Comparison of ENCODE assay signal across 8 cellular contexts in genomic region chr2:127525692-127526141, GRCh38. TPM values are rescaled to one million over a fixed set of nuclear protein-coding genes. Genes with fewer than 3 reads are reported as not detected.
A peak's percentile ranks its signal among the peaks of the same experiment; 100 is the strongest.
DNase-seq lines count a peak whose midpoint lies in the region; ATAC-seq and TF ChIP-seq lines count a peak whose summit lies in the region.

No MANE protein-coding gene starts in this region.

- H3K4me1 Mint-ChIP-seq in WTC11 = peaks cover 22% of the 10 kb centered on the region

- H3K4me3 ChIP-seq in ovary = peak overlapping the region; percentile 100

- CTCF ChIA-PET in WTC11 (lab: Charles Lee) = interaction anchor here (1.2 to 1.6 kb wide), 4 partner anchors 46 to 170 kb away, joined by 5 to 16 read pairs (median 6); no protein-coding TSS in a partner anchor

- H3K9me3 ChIP-seq in ovary = no peaks in the 10 kb centered on the region

- WGBS in ovary, 3 donors = 0% methylated on average over 20 of the region's 20 CpGs

- intact Hi-C loops in ovary (cut with DNase I) = loop anchor here in 1 of 4 donors (10.0 kb wide), 1 partner anchor 319 kb away; no protein-coding TSS in a partner anchor

- peaks cover 7% of the 10 kb centered on the region; the same call in 1 of the 2 replicates for H3K27me3 Mint-ChIP-seq in WTC11 (ENCODE audit: low read depth)

- peak overlapping the region; percentile 99 for H3K27ac Mint-ChIP-seq in WTC11

- peaks cover 4% of the 10 kb centered on the region for H3K4me1 ChIP-seq in ovary (ENCODE audit: insufficient read depth)

- DNase-seq in Daoy (ENCODE audit: low read depth) (peak; percentile 41), WTC11 (ENCODE audit: low spot score) (no peak), fibroblast of peridontal ligament (ENCODE audit: extremely low read depth) (peak; percentile 70), ovary (no peak)

- POLR2A ChIA-PET in WTC11 (lab: Charles Lee) = interaction anchor here (0.6 to 2.0 kb wide), 6 partner anchors 11 to 583 kb away, joined by 3 to 10 read pairs (median 4); no protein-coding TSS in a partner anchor

- ATAC-seq in HG03457 (IDR thresholded peaks at IDR 0.05; ENCODE audit: unreplicated experiment) (peak; percentile 4), WTC11 (no peak), HG03196 (IDR thresholded peaks at IDR 0.05; ENCODE audit: unreplicated experiment) (no peak), GM18909 (IDR thresholded peaks at IDR 0.05; ENCODE audit: poor library complexity, unreplicated experiment) (no peak), GM19395 (IDR thresholded peaks at IDR 0.05; ENCODE audit: unreplicated experiment) (no peak)

- peak overlapping the region; percentile 98 for H3K4me3 Mint-ChIP-seq in WTC11

- peak overlapping the region; percentile 45 to 91 for H3K27ac ChIP-seq in ovary

- no peaks in the 10 kb centered on the region for H3K36me3 ChIP-seq in ovary

- peaks cover 15% of the 10 kb centered on the region for H3K9me3 Mint-ChIP-seq in WTC11

- H3K27me3 ChIP-seq in ovary = no peaks in the 10 kb centered on the region

- TF ChIP-seq EP300 in ovary (IDR thresholded peaks at IDR 0.05) = no peak

- no peak for TF ChIP-seq POLR2A in ovary (IDR thresholded peaks at IDR 0.05)

- TF ChIP-seq CTCF in WTC11 (IDR thresholded peaks at IDR 0.05) (no peak), ovary (IDR thresholded peaks at IDR 0.05) (no peak)

- peaks cover 20% of the 10 kb centered on the region for H3K36me3 Mint-ChIP-seq in WTC11

TF ChIP-seq in WTC11, 78 proteins besides CTCF, POLR2A, EP300 and RAD21:
- TF ChIP-seq ZBTB43 (CRISPR knock-in tag; IDR thresholded peaks at IDR 0.05) (0 out of 2 replicates have a peak, but pooled peaks have one; percentile 60), FOXP1 (CRISPR knock-in tag; IDR thresholded peaks at IDR 0.05; ENCODE audit: borderline replicate concordance) (no peak), E2F5 (CRISPR knock-in tag; IDR thresholded peaks at IDR 0.05) (no peak), NR3C1 (CRISPR knock-in tag; conservative IDR thresholded peaks at IDR 0.05; ENCODE audit: low read depth) (no peak), ZMAT4 (CRISPR knock-in tag; IDR thresholded peaks at IDR 0.05) (no peak)

RNA-seq across cellular contexts. Expression of gene IWS1, which starts 0.6 kb away (rescaled TPM):
- 54.6 and 98.3 TPM in 2 replicates for total RNA-seq in Daoy (2014; rRNA removed; shearing (Covaris generic))
- total RNA-seq in WTC11 (2021) (69.2 to 70.5 TPM (median 69.3 TPM) in 3 replicates), ovary (10 to 100 TPM; 13.9 to 29.0 (median 25.8) TPM)
- 10 to 100 TPM; 15.8 to 28.1 TPM for polyA plus RNA-seq in ovary

RNA-seq across cellular contexts. Expression of gene MYO7B, which starts 9.8 kb away (rescaled TPM):
- 0.27 and 0.91 TPM in 2 replicates for total RNA-seq in Daoy (2014; rRNA removed; shearing (Covaris generic))
- 0.02 TPM in 1 of 3 replicates, not detected in the others for total RNA-seq in WTC11 (2021)
- total RNA-seq in ovary = under 1 TPM in 4 of 7 donors, not detected in 3; 0.23 to 0.95 (median 0.25) TPM
- polyA plus RNA-seq in ovary = under 1 TPM; 0.05 to 0.46 TPM

Comparison
In these comparisons a context has a peak if more than half of its experiments do, and no peak if none do; other contexts are left out.
1. DNase-seq: peak in Daoy (single experiment) and fibroblast of peridontal ligament (single experiment); none in WTC11 (single experiment) and ovary (0 of 5).